Comparison of ENCODE assay signal across 1 cellular context in genomic region chr2:137967042-137967441, GRCh38.
A peak's percentile ranks its signal among the peaks of the same experiment; 100 is the strongest.
TF ChIP-seq lines count a peak whose summit lies in the region.

No MANE protein-coding gene starts in this region.

TF ChIP-seq in HepG2, 621 proteins besides CTCF, POLR2A, EP300 and RAD21 (continued from another document and continues in another):
- TF ChIP-seq PRDM15 (CRISPR knock-in tag; IDR thresholded peaks at IDR 0.05) = no peak
- TF ChIP-seq SMAD9 (CRISPR knock-in tag; IDR thresholded peaks at IDR 0.05) = no peak
- TF ChIP-seq ARID2 (CRISPR knock-in tag; IDR thresholded peaks at IDR 0.05; ENCODE audit: borderline replicate concordance) = no peak
- no peak for TF ChIP-seq KDM2A (CRISPR knock-in tag; IDR thresholded peaks at IDR 0.05; ENCODE audit: borderline replicate concordance, low read depth)
- TF ChIP-seq FOXO1 (CRISPR knock-in tag; IDR thresholded peaks at IDR 0.05) = no peak
- no peak for TF ChIP-seq ZNF18 (CRISPR knock-in tag; IDR thresholded peaks at IDR 0.05; ENCODE audit: insufficient replicate concordance)
- 0 out of 2 replicates have a peak, but pooled peaks have one; percentile 44 for TF ChIP-seq ZNF136 (CRISPR knock-in tag; IDR thresholded peaks at IDR 0.05; ENCODE audit: low read depth)
- no peak for TF ChIP-seq ZNF607 (CRISPR knock-in tag; IDR thresholded peaks at IDR 0.05; ENCODE audit: borderline replicate concordance)
- TF ChIP-seq EZH2 (conservative IDR thresholded peaks at IDR 0.05; ENCODE audit: low read depth, low read length) = no peak
- no peak for TF ChIP-seq JARID2 (CRISPR knock-in tag; IDR thresholded peaks at IDR 0.05; ENCODE audit: insufficient replicate concordance)
- no peak for TF ChIP-seq ZEB1 (IDR thresholded peaks at IDR 0.05; ENCODE audit: insufficient replicate concordance, low read depth)
- TF ChIP-seq ZMYM4 (CRISPR knock-in tag; IDR thresholded peaks at IDR 0.05) = peak; percentile 41
- no peak for TF ChIP-seq ATF5 (CRISPR knock-in tag; IDR thresholded peaks at IDR 0.05; ENCODE audit: low read depth)
- 0 out of 2 replicates have a peak, but pooled peaks have one; percentile 23 for TF ChIP-seq GATAD2A (CRISPR knock-in tag; IDR thresholded peaks at IDR 0.05)
- TF ChIP-seq ZFP62 (CRISPR knock-in tag; IDR thresholded peaks at IDR 0.05) = no peak
- peak; percentile 92; the same call in 1 of the 2 replicates for TF ChIP-seq PAF1 (CRISPR knock-in tag; IDR thresholded peaks at IDR 0.05)
- TF ChIP-seq AKNA (CRISPR knock-in tag; IDR thresholded peaks at IDR 0.05; ENCODE audit: borderline replicate concordance) = no peak
- no peak for TF ChIP-seq ATF3 (CRISPR knock-in tag; IDR thresholded peaks at IDR 0.05)
- TF ChIP-seq KLF9 (CRISPR knock-in tag; IDR thresholded peaks at IDR 0.05; ENCODE audit: low read depth) = no peak
- TF ChIP-seq ZNF496 (CRISPR knock-in tag; IDR thresholded peaks at IDR 0.05; ENCODE audit: insufficient replicate concordance) = no peak
- TF ChIP-seq ZNF296 (CRISPR knock-in tag; conservative IDR thresholded peaks at IDR 0.05) = no peak
- TF ChIP-seq ASH2L (IDR thresholded peaks at IDR 0.05; ENCODE audit: insufficient read length, low read depth, low read length) = no peak
- TF ChIP-seq HES4 (CRISPR knock-in tag; IDR thresholded peaks at IDR 0.05; ENCODE audit: borderline replicate concordance) = no peak
- TF ChIP-seq PTBP1 (IDR thresholded peaks at IDR 0.05; ENCODE audit: low read depth, low read length, poor library complexity, severe bottlenecking) = no peak
- no peak for TF ChIP-seq FOSL1 (CRISPR knock-in tag; IDR thresholded peaks at IDR 0.05; ENCODE audit: borderline replicate concordance)
- no peak for TF ChIP-seq MZF1 (CRISPR knock-in tag; IDR thresholded peaks at IDR 0.05; ENCODE audit: borderline replicate concordance)
- TF ChIP-seq SPEN (CRISPR knock-in tag; IDR thresholded peaks at IDR 0.05; ENCODE audit: low read depth) = no peak
- no peak for TF ChIP-seq MEIS2 (CRISPR knock-in tag; IDR thresholded peaks at IDR 0.05)
- no peak for TF ChIP-seq TEAD2 (CRISPR knock-in tag; IDR thresholded peaks at IDR 0.05)
- no peak for TF ChIP-seq HCFC1 (IDR thresholded peaks at IDR 0.05; ENCODE audit: low read depth, low read length)
- TF ChIP-seq SIX4 (CRISPR knock-in tag; IDR thresholded peaks at IDR 0.05) = no peak
- no peak for TF ChIP-seq ZBTB4 (CRISPR knock-in tag; IDR thresholded peaks at IDR 0.05; ENCODE audit: borderline replicate concordance)
- no peak for TF ChIP-seq NFE2 (CRISPR knock-in tag; IDR thresholded peaks at IDR 0.05)
- TF ChIP-seq TMF1 (CRISPR knock-in tag; IDR thresholded peaks at IDR 0.05; ENCODE audit: low read depth) = no peak
- TF ChIP-seq ZNF10 (CRISPR knock-in tag; IDR thresholded peaks at IDR 0.05; ENCODE audit: borderline replicate concordance, low read depth) = no peak
- TF ChIP-seq ZNF720 (CRISPR knock-in tag; IDR thresholded peaks at IDR 0.05) = no peak
- TF ChIP-seq U2AF1 (optimal IDR thresholded peaks at IDR 0.05; ENCODE audit: low read depth, low read length) = no peak
- TF ChIP-seq SUZ12 (IDR thresholded peaks at IDR 0.05; ENCODE audit: low read depth, low read length) = no peak
- no peak for TF ChIP-seq ZNF784 (CRISPR knock-in tag; IDR thresholded peaks at IDR 0.05; ENCODE audit: borderline replicate concordance)
- no peak for TF ChIP-seq SRSF1 (optimal IDR thresholded peaks at IDR 0.05; ENCODE audit: low read depth, low read length)
- no peak for TF ChIP-seq PCBP1 (IDR thresholded peaks at IDR 0.05; ENCODE audit: borderline replicate concordance, low read depth, low read length)
- no peak for TF ChIP-seq IKZF4 (CRISPR knock-in tag; IDR thresholded peaks at IDR 0.05; ENCODE audit: borderline replicate concordance, low read depth, not compliant biosample characterization)
- no peak for TF ChIP-seq ZNF260 (CRISPR knock-in tag; IDR thresholded peaks at IDR 0.05; ENCODE audit: borderline replicate concordance, low read depth)
- TF ChIP-seq NR2F2 (IDR thresholded peaks at IDR 0.05; ENCODE audit: borderline replicate concordance, low read depth) = no peak
- 0 out of 2 replicates have a peak, but pooled peaks have one; percentile 11 for TF ChIP-seq HMG20A (CRISPR knock-in tag; IDR thresholded peaks at IDR 0.05; ENCODE audit: borderline replicate concordance)
- TF ChIP-seq TEAD3 (CRISPR knock-in tag; optimal IDR thresholded peaks at IDR 0.05; ENCODE audit: borderline replicate concordance) = no peak
- TF ChIP-seq KAT7 (CRISPR knock-in tag; IDR thresholded peaks at IDR 0.05; ENCODE audit: borderline replicate concordance) = peak; percentile 86; the same call in 1 of the 2 replicates
- TF ChIP-seq ZNF333 (CRISPR knock-in tag; IDR thresholded peaks at IDR 0.05; ENCODE audit: borderline replicate concordance) = no peak
- TF ChIP-seq TBP (CRISPR knock-in tag; IDR thresholded peaks at IDR 0.05) = no peak
- TF ChIP-seq DPF2 (CRISPR knock-in tag; IDR thresholded peaks at IDR 0.05; ENCODE audit: borderline replicate concordance, low read depth) = no peak
- TF ChIP-seq ARNTL (CRISPR knock-in tag; IDR thresholded peaks at IDR 0.05) = no peak
- 0 out of 2 replicates have a peak, but pooled peaks have one; percentile 39 for TF ChIP-seq KDM1A (CRISPR knock-in tag; IDR thresholded peaks at IDR 0.05)
- no peak for TF ChIP-seq ZSCAN9 (CRISPR knock-in tag; IDR thresholded peaks at IDR 0.05; ENCODE audit: borderline replicate concordance)
- no peak for TF ChIP-seq REL (CRISPR knock-in tag; conservative IDR thresholded peaks at IDR 0.05)
- TF ChIP-seq ZNF263 (CRISPR knock-in tag; IDR thresholded peaks at IDR 0.05) = no peak
- TF ChIP-seq MBNL3 (CRISPR knock-in tag; conservative IDR thresholded peaks at IDR 0.05) = no peak
- peak; percentile 74; the same call in 1 of the 2 replicates for TF ChIP-seq KDM4B (CRISPR knock-in tag; IDR thresholded peaks at IDR 0.05)
- no peak for TF ChIP-seq CENPT (CRISPR knock-in tag; IDR thresholded peaks at IDR 0.05; ENCODE audit: low read depth)
- no peak for TF ChIP-seq PITX1 (CRISPR knock-in tag; IDR thresholded peaks at IDR 0.05)
- TF ChIP-seq KDM5B (CRISPR knock-in tag; IDR thresholded peaks at IDR 0.05; ENCODE audit: borderline replicate concordance) = no peak
- TF ChIP-seq ZNF431 (CRISPR knock-in tag; IDR thresholded peaks at IDR 0.05; ENCODE audit: borderline replicate concordance, low read depth) = no peak
- TF ChIP-seq IKZF1 (IDR thresholded peaks at IDR 0.05) = no peak
- no peak for TF ChIP-seq PHB2 (IDR thresholded peaks at IDR 0.05; ENCODE audit: partially characterized antibody)
- no peak for TF ChIP-seq TAF15 (IDR thresholded peaks at IDR 0.05; ENCODE audit: low read depth, low read length, poor library complexity, severe bottlenecking)
